2 cellular contexts compared by ENCODE assay signal in genomic region chr4:114590360-114590759, GRCh38. TPM values are rescaled to one million over a fixed set of nuclear protein-coding genes. Genes with fewer than 3 reads are reported as not detected.
"Had no signal": no experiment of that assay in that cellular context is flagged by ENCODE, and none has a peak within 500 bp of the region (broad histone marks: within the 10 kb centered on the region; RNA-seq: fewer than 3 reads in every experiment).

No MANE protein-coding gene starts in this region.

RNA-seq across cellular contexts. Expression of gene UGT8, which starts 8.2 kb away (rescaled TPM):
- total RNA-seq: GM23248, HFFc6 had no signal
